Comparison of ENCODE assay signal across 6 cellular contexts in genomic region chr22:24011735-24012068, GRCh38. TPM values are rescaled to one million over a fixed set of nuclear protein-coding genes. Genes with fewer than 3 reads are reported as not detected.
DNase-seq lines count a peak whose midpoint lies in the region; ATAC-seq and TF ChIP-seq lines count a peak whose summit lies in the region.

No MANE protein-coding gene starts in this region.

- TF ChIP-seq CTCF in A673 (conservative IDR thresholded peaks at IDR 0.05; ENCODE audit: low read depth, low read length) (no peak), endothelial cell (IDR thresholded peaks at IDR 0.05; ENCODE audit: unreplicated experiment) (no peak), smooth muscle cell (IDR thresholded peaks at IDR 0.05; ENCODE audit: borderline replicate concordance, insufficient read depth, poor library complexity, severe bottlenecking) (no peak)

- H3K9me3 ChIP-seq in A673 (ENCODE audit: low read depth, low read length, poor library complexity, severe bottlenecking) = no peaks in the 10 kb centered on the region
- no peaks in the 10 kb centered on the region for H3K9me3 ChIP-seq in smooth muscle cell (replicated peaks; ENCODE audit: low read depth)

- H3K27me3 ChIP-seq in A673 (replicated peaks; ENCODE audit: insufficient read depth, low read depth, low read length, poor library complexity) (no peaks in the 10 kb centered on the region), smooth muscle cell (ENCODE audit: low read depth) (no peaks in the 10 kb centered on the region)

- peak overlapping the region; percentile 56 for H3K27ac ChIP-seq in A673 (ENCODE audit: low read depth, low read length, poor library complexity, severe bottlenecking)
- H3K27ac ChIP-seq in smooth muscle cell (ENCODE audit: low read depth) = peak overlapping the region; percentile 70

- peak overlapping the region; percentile 91 to 99 (median 95) for H3K27ac Mint-ChIP-seq in IgD-negative memory B cell
- H3K27ac Mint-ChIP-seq in endothelial cell (ENCODE audit: unreplicated experiment) = peak overlapping the region; percentile 96

- CTCF ChIA-PET in A673 (lab: Charles Lee) = no interaction called here

- H3K36me3 ChIP-seq in A673 (ENCODE audit: insufficient read depth, low read length, poor library complexity, severe bottlenecking) = no peaks in the 10 kb centered on the region
- H3K36me3 ChIP-seq in smooth muscle cell (ENCODE audit: low read depth) = no peaks in the 10 kb centered on the region

- WGBS in smooth muscle cell (ENCODE audit: low lambda C conversion rate) = 5% methylated on average over 10 of the region's 10 CpGs

- H3K4me1 ChIP-seq in A673 (ENCODE audit: insufficient read depth, low read length, poor library complexity, severe bottlenecking) (no peaks in the 10 kb centered on the region), smooth muscle cell (ENCODE audit: low read depth) (peaks cover 12% of the 10 kb centered on the region)

- H3K4me1 Mint-ChIP-seq in IgD-negative memory B cell = peaks cover 7 to 30% (median 26%) of the 10 kb centered on the region in 3 donors
- H3K4me1 Mint-ChIP-seq in endothelial cell (ENCODE audit: unreplicated experiment) = peaks cover 18% of the 10 kb centered on the region

- no peaks in the 10 kb centered on the region for H3K36me3 Mint-ChIP-seq in IgD-negative memory B cell
- peaks cover 6% of the 10 kb centered on the region for H3K36me3 Mint-ChIP-seq in endothelial cell (ENCODE audit: low read depth, unreplicated experiment)

- H3K4me3 Mint-ChIP-seq in IgD-negative memory B cell (peak overlapping the region; percentile 96 to 99 (median 96)), endothelial cell (ENCODE audit: unreplicated experiment) (peak overlapping the region; percentile 96)

- peak overlapping the region; percentile 99 for H2AFZ ChIP-seq in smooth muscle cell (ENCODE audit: low read depth)

- H3K9me3 Mint-ChIP-seq in IgD-negative memory B cell (no peaks in the 10 kb centered on the region), endothelial cell (ENCODE audit: unreplicated experiment) (no peaks in the 10 kb centered on the region)

- H4K20me1 ChIP-seq in smooth muscle cell (ENCODE audit: low read depth) = peaks cover 28% of the 10 kb centered on the region

- DNase-seq in A673 (ENCODE audit: low spot score) (no peak), endothelial cell (ENCODE audit: low spot score) (no peak), smooth muscle cell (lab: John Stamatoyannopoulos, UW; ENCODE audit: unreplicated experiment) (no peak), NCI-H2081 treated with DMSO at 0.1 percent for 48 hours (lab: John Stamatoyannopoulos, UW) (no peak)

- intact Hi-C loops in A673 (cut with micrococcal nuclease; ENCODE audit: unreplicated experiment) = no loop called here

- H3K9ac ChIP-seq in smooth muscle cell (ENCODE audit: low read depth) = peak overlapping the region; percentile 82

- H3K27me3 Mint-ChIP-seq in IgD-negative memory B cell (no peaks in the 10 kb centered on the region), endothelial cell (ENCODE audit: unreplicated experiment) (peaks cover 10% of the 10 kb centered on the region)

- no TSS peak for BruUV-seq in A673 (replicated peaks; lab: Mats Ljungman, UMichigan)

- peak overlapping the region; percentile 93 for H3K4me2 ChIP-seq in smooth muscle cell

- peak overlapping the region; percentile 78 for H3K4me3 ChIP-seq in A673 (ENCODE audit: low read depth, low read length, poor library complexity, severe bottlenecking)
- H3K4me3 ChIP-seq in smooth muscle cell = peak overlapping the region; percentile 90

- H3F3A ChIP-seq in smooth muscle cell (ENCODE audit: low read depth) = peaks cover 8% of the 10 kb centered on the region

- peaks cover 50% of the 10 kb centered on the region for H3K79me2 ChIP-seq in smooth muscle cell (ENCODE audit: low read depth)

- ATAC-seq in HG02973 (IDR thresholded peaks at IDR 0.05; ENCODE audit: unreplicated experiment) = no peak

- POLR2A ChIA-PET in A673 (lab: Charles Lee; ENCODE audit: low non-redundant PET) = no interaction called here

RNA-seq across cellular contexts. Expression of gene CABIN1, which starts 0.6 kb away (rescaled TPM):
- 73.9 and 83.0 TPM in 2 replicates for total RNA-seq in A673 (2021)
- 9.0 TPM for polyA plus RNA-seq in IgD-negative memory B cell
- total RNA-seq in endothelial cell (ENCODE audit: unreplicated experiment) = 61.2 TPM
- total RNA-seq in smooth muscle cell = 27.9 and 31.1 TPM in 2 replicates
- 16.2 and 22.4 TPM in 2 replicates for polyA plus RNA-seq in smooth muscle cell

RNA-seq across cellular contexts. Expression of gene GSTT4, which starts 6.4 kb away (rescaled TPM):
- total RNA-seq in A673 (2021) (not detected in 2 replicates), endothelial cell (ENCODE audit: unreplicated experiment) (not detected), smooth muscle cell (not detected in 2 replicates)
- polyA plus RNA-seq in IgD-negative memory B cell (not detected), smooth muscle cell (not detected in 2 replicates)

RNA-seq across cellular contexts. Expression of gene GSTT2, which starts 31.8 kb away (rescaled TPM):
- not detected in 2 replicates for total RNA-seq in A673 (2021)
- not detected for polyA plus RNA-seq in IgD-negative memory B cell
- not detected for total RNA-seq in endothelial cell (ENCODE audit: unreplicated experiment)
- 3.1 TPM in 1 of 2 replicates, not detected in the other for total RNA-seq in smooth muscle cell
- 0.27 and 0.37 TPM in 2 replicates for polyA plus RNA-seq in smooth muscle cell

RNA-seq across cellular contexts. Expression of gene DDT, which starts 37.5 kb away (rescaled TPM):
- 102 and 108 TPM in 2 replicates for total RNA-seq in A673 (2021)
- 158 TPM for polyA plus RNA-seq in IgD-negative memory B cell
- 73.5 TPM for total RNA-seq in endothelial cell (ENCODE audit: unreplicated experiment)
- total RNA-seq in smooth muscle cell = 54.7 and 57.8 TPM in 2 replicates
- 115 and 119 TPM in 2 replicates for polyA plus RNA-seq in smooth muscle cell

RNA-seq across cellular contexts. Expression of gene DDTL, which starts 45.0 kb away (rescaled TPM):
- not detected in 2 replicates for total RNA-seq in A673 (2021)
- polyA plus RNA-seq in IgD-negative memory B cell = 1.7 TPM
- total RNA-seq in endothelial cell (ENCODE audit: unreplicated experiment) = 1.4 TPM
- not detected in 2 replicates for total RNA-seq in smooth muscle cell
- polyA plus RNA-seq in smooth muscle cell = 0.24 and 1.2 TPM in 2 replicates
